1 cellular context compared by ENCODE assay signal in genomic region chr3:68997887-68998286, GRCh38.
TF ChIP-seq lines count a peak whose summit lies in the region.

No MANE protein-coding gene starts in this region.

TF ChIP-seq in H1, 55 proteins besides CTCF, POLR2A, EP300 and RAD21:
- TF ChIP-seq KDM4A (IDR thresholded peaks at IDR 0.05; ENCODE audit: low read depth, low read length, severe bottlenecking): no peak
- TF ChIP-seq ATF3 (IDR thresholded peaks at IDR 0.05; ENCODE audit: insufficient read depth, low read depth, low read length): no peak
TF ChIP-seq in H1: peak in this region for 0.
